In the genomic region with DNA sequence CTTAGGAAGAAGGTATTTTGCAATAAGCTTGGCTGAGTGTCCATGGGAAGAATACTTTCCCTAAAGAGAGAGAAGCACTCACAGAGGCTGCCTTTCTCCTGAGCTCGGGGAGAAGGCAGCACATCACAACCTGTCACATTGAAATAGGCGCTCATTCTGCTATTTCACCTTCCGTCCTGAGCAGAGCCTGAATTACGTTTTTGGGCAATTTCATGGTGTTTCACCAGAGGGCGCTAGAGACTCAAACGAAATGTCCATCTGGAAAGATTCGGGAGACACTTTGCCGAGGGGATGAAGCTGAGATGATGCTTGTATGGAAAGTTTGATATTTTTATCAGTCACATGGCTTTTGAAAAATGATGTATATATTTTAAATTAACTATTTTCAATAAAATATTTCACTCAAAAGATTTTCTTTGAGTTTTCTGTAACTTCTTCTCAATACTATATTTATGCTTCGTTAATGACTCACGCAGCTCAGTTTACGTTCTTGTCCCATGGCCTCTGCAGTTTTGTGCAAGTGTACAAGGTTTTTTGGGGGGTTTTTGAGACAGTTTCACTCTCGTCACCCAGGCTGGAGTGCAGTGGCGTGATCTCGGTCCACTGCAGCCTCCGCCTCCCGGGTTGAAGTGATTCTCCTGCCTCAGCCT, we compare ENCODE assay signal across 8 cellular contexts. TPM values are rescaled to one million over a fixed set of nuclear protein-coding genes. Genes with fewer than 3 reads are reported as not detected.
DNase-seq lines count a peak whose midpoint lies in the region; ATAC-seq and TF ChIP-seq lines count a peak whose summit lies in the region.

No MANE protein-coding gene starts in this region.

- H3K27ac Mint-ChIP-seq in WTC11: no peak overlapping the region
- H3K27ac Mint-ChIP-seq in endothelial cell (ENCODE audit: unreplicated experiment): no peak overlapping the region

- ATAC-seq in WTC11: peak; percentile 72
- no peak for ATAC-seq in HG02571 (IDR thresholded peaks at IDR 0.05; ENCODE audit: unreplicated experiment)

- H3K27me3 Mint-ChIP-seq in WTC11 (ENCODE audit: low read depth) (no peaks in the 10 kb centered on the region), endothelial cell (ENCODE audit: unreplicated experiment) (no peaks in the 10 kb centered on the region)

- no peaks in the 10 kb centered on the region for H3K4me1 ChIP-seq in uterus

- H3K4me1 Mint-ChIP-seq in WTC11 (no peaks in the 10 kb centered on the region), endothelial cell (ENCODE audit: unreplicated experiment) (no peaks in the 10 kb centered on the region)

- no peak for TF ChIP-seq POLR2A in uterus (IDR thresholded peaks at IDR 0.05)

- intact Hi-C loops in uterus (cut with DNase I; ENCODE audit: low total_unique reads): loop anchor here (5.0 kb wide), 1 partner anchor 105 kb away; no protein-coding TSS in a partner anchor

- no peak overlapping the region for H3K27ac ChIP-seq in uterus

- POLR2A ChIA-PET in WTC11 (lab: Charles Lee): no interaction called here

- no peaks in the 10 kb centered on the region for H3K36me3 ChIP-seq in uterus

- TF ChIP-seq CTCF in WTC11 (IDR thresholded peaks at IDR 0.05) (peak; percentile 48), endothelial cell (IDR thresholded peaks at IDR 0.05; ENCODE audit: unreplicated experiment) (peak; percentile 87), uterus (IDR thresholded peaks at IDR 0.05) (peak; percentile 73 to 81 (median 76))

- peak; percentile 47 for DNase-seq in activated gamma-delta T cell treated with Interleukin-2 at 50 U/mL for 16 hours
- no peak for DNase-seq in activated gamma-delta T cell (lab: John Stamatoyannopoulos, UW)
- DNase-seq in NAMALWA (ENCODE audit: low spot score): peak; percentile 68
- DNase-seq in WTC11 (ENCODE audit: low spot score): peak; percentile 69
- peak; percentile 75 for DNase-seq in endothelial cell (ENCODE audit: low spot score)
- peak; percentile 65 for DNase-seq in midbrain (lab: John Stamatoyannopoulos, UW)
- DNase-seq in uterus: peak; percentile 40 to 47

- no peaks in the 10 kb centered on the region for H3K9me3 ChIP-seq in uterus

- peaks cover 4% of the 10 kb centered on the region for H3K9me3 Mint-ChIP-seq in WTC11
- no peaks in the 10 kb centered on the region for H3K9me3 Mint-ChIP-seq in endothelial cell (ENCODE audit: unreplicated experiment)

- CTCF ChIA-PET in WTC11 (lab: Charles Lee): interaction anchor here (0.6 to 2.2 kb wide), 25 partner anchors 9 to 416 kb away, joined by 3 to 24 read pairs (median 4); a partner anchor contains a TSS

- no peak overlapping the region for H3K4me3 ChIP-seq in uterus

- H3K4me3 Mint-ChIP-seq in WTC11 (no peak overlapping the region), endothelial cell (ENCODE audit: unreplicated experiment) (no peak overlapping the region)

- no peaks in the 10 kb centered on the region for H3K27me3 ChIP-seq in uterus

- H3K36me3 Mint-ChIP-seq in WTC11: peaks cover 40% of the 10 kb centered on the region
- peaks cover 4% of the 10 kb centered on the region for H3K36me3 Mint-ChIP-seq in endothelial cell (ENCODE audit: low read depth, unreplicated experiment)

TF ChIP-seq in WTC11, 78 proteins besides CTCF, POLR2A, EP300 and RAD21:
- TF ChIP-seq, protein P1, sequence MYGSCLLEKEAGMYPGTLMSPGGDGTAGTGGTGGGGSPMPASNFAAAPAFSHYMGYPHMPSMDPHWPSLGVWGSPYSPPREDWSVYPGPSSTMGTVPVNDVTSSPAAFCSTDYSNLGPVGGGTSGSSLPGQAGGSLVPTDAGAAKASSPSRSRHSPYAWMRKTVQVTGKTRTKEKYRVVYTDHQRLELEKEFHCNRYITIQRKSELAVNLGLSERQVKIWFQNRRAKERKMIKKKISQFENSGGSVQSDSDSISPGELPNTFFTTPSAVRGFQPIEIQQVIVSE (CRISPR knock-in tag; IDR thresholded peaks at IDR 0.05; ENCODE audit: borderline replicate concordance): no peak
- TF ChIP-seq ZNF423 (CRISPR knock-in tag; IDR thresholded peaks at IDR 0.05) (no peak), GTF2I (CRISPR knock-in tag; conservative IDR thresholded peaks at IDR 0.05) (no peak), CBFB (CRISPR knock-in tag; IDR thresholded peaks at IDR 0.05; ENCODE audit: low read depth) (no peak), ZNF232 (CRISPR knock-in tag; IDR thresholded peaks at IDR 0.05) (no peak), FOXK1 (CRISPR knock-in tag; IDR thresholded peaks at IDR 0.05) (no peak), ZNF396 (CRISPR knock-in tag; IDR thresholded peaks at IDR 0.05; ENCODE audit: borderline replicate concordance) (no peak), ZBTB21 (CRISPR knock-in tag; IDR thresholded peaks at IDR 0.05; ENCODE audit: borderline replicate concordance) (no peak), ATF1 (CRISPR knock-in tag; IDR thresholded peaks at IDR 0.05) (no peak), SOX15 (CRISPR knock-in tag; IDR thresholded peaks at IDR 0.05) (no peak)
- TF ChIP-seq, protein P2, sequence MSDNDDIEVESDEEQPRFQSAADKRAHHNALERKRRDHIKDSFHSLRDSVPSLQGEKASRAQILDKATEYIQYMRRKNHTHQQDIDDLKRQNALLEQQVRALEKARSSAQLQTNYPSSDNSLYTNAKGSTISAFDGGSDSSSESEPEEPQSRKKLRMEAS (CRISPR knock-in tag; IDR thresholded peaks at IDR 0.05): no peak
- TF ChIP-seq, protein P3, sequence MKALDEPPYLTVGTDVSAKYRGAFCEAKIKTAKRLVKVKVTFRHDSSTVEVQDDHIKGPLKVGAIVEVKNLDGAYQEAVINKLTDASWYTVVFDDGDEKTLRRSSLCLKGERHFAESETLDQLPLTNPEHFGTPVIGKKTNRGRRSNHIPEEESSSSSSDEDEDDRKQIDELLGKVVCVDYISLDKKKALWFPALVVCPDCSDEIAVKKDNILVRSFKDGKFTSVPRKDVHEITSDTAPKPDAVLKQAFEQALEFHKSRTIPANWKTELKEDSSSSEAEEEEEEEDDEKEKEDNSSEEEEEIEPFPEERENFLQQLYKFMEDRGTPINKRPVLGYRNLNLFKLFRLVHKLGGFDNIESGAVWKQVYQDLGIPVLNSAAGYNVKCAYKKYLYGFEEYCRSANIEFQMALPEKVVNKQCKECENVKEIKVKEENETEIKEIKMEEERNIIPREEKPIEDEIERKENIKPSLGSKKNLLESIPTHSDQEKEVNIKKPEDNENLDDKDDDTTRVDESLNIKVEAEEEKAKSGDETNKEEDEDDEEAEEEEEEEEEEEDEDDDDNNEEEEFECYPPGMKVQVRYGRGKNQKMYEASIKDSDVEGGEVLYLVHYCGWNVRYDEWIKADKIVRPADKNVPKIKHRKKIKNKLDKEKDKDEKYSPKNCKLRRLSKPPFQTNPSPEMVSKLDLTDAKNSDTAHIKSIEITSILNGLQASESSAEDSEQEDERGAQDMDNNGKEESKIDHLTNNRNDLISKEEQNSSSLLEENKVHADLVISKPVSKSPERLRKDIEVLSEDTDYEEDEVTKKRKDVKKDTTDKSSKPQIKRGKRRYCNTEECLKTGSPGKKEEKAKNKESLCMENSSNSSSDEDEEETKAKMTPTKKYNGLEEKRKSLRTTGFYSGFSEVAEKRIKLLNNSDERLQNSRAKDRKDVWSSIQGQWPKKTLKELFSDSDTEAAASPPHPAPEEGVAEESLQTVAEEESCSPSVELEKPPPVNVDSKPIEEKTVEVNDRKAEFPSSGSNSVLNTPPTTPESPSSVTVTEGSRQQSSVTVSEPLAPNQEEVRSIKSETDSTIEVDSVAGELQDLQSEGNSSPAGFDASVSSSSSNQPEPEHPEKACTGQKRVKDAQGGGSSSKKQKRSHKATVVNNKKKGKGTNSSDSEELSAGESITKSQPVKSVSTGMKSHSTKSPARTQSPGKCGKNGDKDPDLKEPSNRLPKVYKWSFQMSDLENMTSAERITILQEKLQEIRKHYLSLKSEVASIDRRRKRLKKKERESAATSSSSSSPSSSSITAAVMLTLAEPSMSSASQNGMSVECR (CRISPR knock-in tag; IDR thresholded peaks at IDR 0.05; ENCODE audit: borderline replicate concordance): no peak
- TF ChIP-seq, protein P4, sequence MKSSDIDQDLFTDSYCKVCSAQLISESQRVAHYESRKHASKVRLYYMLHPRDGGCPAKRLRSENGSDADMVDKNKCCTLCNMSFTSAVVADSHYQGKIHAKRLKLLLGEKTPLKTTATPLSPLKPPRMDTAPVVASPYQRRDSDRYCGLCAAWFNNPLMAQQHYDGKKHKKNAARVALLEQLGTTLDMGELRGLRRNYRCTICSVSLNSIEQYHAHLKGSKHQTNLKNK (CRISPR knock-in tag; IDR thresholded peaks at IDR 0.05): no peak
- TF ChIP-seq, protein P5, sequence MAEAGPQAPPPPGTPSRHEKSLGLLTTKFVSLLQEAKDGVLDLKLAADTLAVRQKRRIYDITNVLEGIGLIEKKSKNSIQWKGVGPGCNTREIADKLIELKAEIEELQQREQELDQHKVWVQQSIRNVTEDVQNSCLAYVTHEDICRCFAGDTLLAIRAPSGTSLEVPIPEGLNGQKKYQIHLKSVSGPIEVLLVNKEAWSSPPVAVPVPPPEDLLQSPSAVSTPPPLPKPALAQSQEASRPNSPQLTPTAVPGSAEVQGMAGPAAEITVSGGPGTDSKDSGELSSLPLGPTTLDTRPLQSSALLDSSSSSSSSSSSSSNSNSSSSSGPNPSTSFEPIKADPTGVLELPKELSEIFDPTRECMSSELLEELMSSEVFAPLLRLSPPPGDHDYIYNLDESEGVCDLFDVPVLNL (CRISPR knock-in tag; IDR thresholded peaks at IDR 0.05; ENCODE audit: borderline replicate concordance, low read depth): no peak

RNA-seq across cellular contexts. Expression of a gene that starts 17.4 kb away (rescaled TPM):
- 19.0 to 22.0 TPM (median 20.9 TPM) in 3 replicates for total RNA-seq in WTC11 (2021)
- total RNA-seq in endothelial cell (ENCODE audit: unreplicated experiment): 4.2 TPM
- 10 to 100 TPM in 1 of 4 donors, 1 to 10 TPM in 3; 2.2 to 29.2 (median 3.1) TPM for total RNA-seq in uterus

RNA-seq across cellular contexts. Expression of a gene that starts 40.9 kb away (rescaled TPM):
- total RNA-seq in WTC11 (2021) (24.2 to 29.7 TPM (median 28.9 TPM) in 3 replicates), endothelial cell (ENCODE audit: unreplicated experiment) (13.3 TPM), uterus (10 to 100 TPM in 1 of 4 donors, 1 to 10 TPM in 3; 2.9 to 17.5 (median 5.8) TPM)

RNA-seq across cellular contexts. Expression of a gene that starts 53.2 kb away (rescaled TPM):
- total RNA-seq in WTC11 (2021) (49.2 to 57.6 TPM (median 52.0 TPM) in 3 replicates), endothelial cell (ENCODE audit: unreplicated experiment) (86.3 TPM), uterus (10 to 100 TPM; 12.1 to 97.5 (median 50.5) TPM)
